In the genomic region with DNA sequence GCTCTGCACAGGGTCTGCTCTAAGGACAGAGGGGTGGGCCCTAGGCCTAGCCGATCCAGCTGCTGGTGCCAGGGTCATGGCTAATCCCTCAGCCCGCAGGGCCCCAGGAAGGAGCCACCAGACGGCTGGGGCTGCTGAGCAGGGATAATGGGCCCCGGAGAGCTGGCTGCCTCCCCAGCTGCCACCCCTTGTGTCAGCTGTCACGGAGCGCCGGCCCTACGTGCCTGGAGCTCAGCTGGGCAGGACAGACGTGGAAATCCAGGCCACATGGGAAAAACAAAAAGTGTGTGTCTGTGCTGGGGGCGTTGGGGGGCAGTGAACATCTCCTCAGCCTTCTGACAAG, we compare ENCODE assay signal across 16 cellular contexts. TPM values are rescaled to one million over a fixed set of nuclear protein-coding genes. Genes with fewer than 3 reads are reported as not detected.
DNase-seq lines count a peak whose midpoint lies in the region; TF ChIP-seq lines count a peak whose summit lies in the region.
"Had no signal": no experiment of that assay in that cellular context is flagged by ENCODE, and none has a peak within 500 bp of the region (broad histone marks: within the 10 kb centered on the region; RNA-seq: fewer than 3 reads in every experiment).

No MANE protein-coding gene starts in this region.

- no peak overlapping the region for H3K27ac Mint-ChIP-seq in activated CD4-positive, alpha-beta T cell treated with anti-CD3 and anti-CD28 coated beads, Interleukin-2, amount 10 ng/mL, durations not matched to agents 24 days and 14 days
- H3K27ac Mint-ChIP-seq: activated CD4-positive, alpha-beta memory T cell treated with anti-CD3 and anti-CD28 coated beads for 36 hours; activated naive CD4-positive, alpha-beta T cell treated with anti-CD3 and anti-CD28 coated beads, Interleukin-2, amount 50 U/mL, for 24 hours had no signal

- no peaks in the 10 kb centered on the region for H3K79me2 ChIP-seq in hepatocyte

- no peak overlapping the region for H3K4me2 ChIP-seq in hepatocyte

- H3K36me3 Mint-ChIP-seq in activated CD4-positive, alpha-beta T cell treated with anti-CD3 and anti-CD28 coated beads, Interleukin-2, amount 10 ng/mL, durations not matched to agents 24 days and 14 days (ENCODE audit: low read depth): peaks cover 6% of the 10 kb centered on the region
- H3K36me3 Mint-ChIP-seq: activated CD4-positive, alpha-beta memory T cell treated with anti-CD3 and anti-CD28 coated beads for 36 hours had no signal

- H3K4me1 ChIP-seq in hepatocyte (ENCODE audit: insufficient read depth): peaks cover 21% of the 10 kb centered on the region

- H3K4me1 Mint-ChIP-seq in activated CD4-positive, alpha-beta T cell treated with anti-CD3 and anti-CD28 coated beads, Interleukin-2, amount 10 ng/mL, durations not matched to agents 24 days and 14 days: no peaks in the 10 kb centered on the region
- H3K4me1 Mint-ChIP-seq: activated naive CD4-positive, alpha-beta T cell treated with anti-CD3 and anti-CD28 coated beads, Interleukin-2, amount 50 U/mL, for 24 hours had no signal

- intact Hi-C loops in activated CD4-positive, alpha-beta T cell treated with anti-CD3 and anti-CD28 coated beads, Interleukin-2, amount 10 ng/mL, durations not matched to agents 24 days and 14 days (cut with micrococcal nuclease): no loop called here

- H3K4me3 ChIP-seq in WERI-Rb-1 (ENCODE audit: low read depth, low read length) (no peak overlapping the region), hepatocyte (no peak overlapping the region)
- H3K4me3 ChIP-seq: skin epidermis, transverse colon had no signal

- H3K4me3 Mint-ChIP-seq in activated CD4-positive, alpha-beta T cell treated with anti-CD3 and anti-CD28 coated beads, Interleukin-2, amount 10 ng/mL, durations not matched to agents 24 days and 14 days: no peak overlapping the region
- H3K4me3 Mint-ChIP-seq: activated CD4-positive, alpha-beta memory T cell treated with anti-CD3 and anti-CD28 coated beads for 36 hours; activated naive CD4-positive, alpha-beta T cell treated with anti-CD3 and anti-CD28 coated beads, Interleukin-2, amount 50 U/mL, for 24 hours had no signal

- H3K9me3 Mint-ChIP-seq in activated CD4-positive, alpha-beta T cell treated with anti-CD3 and anti-CD28 coated beads, Interleukin-2, amount 10 ng/mL, durations not matched to agents 24 days and 14 days: no peaks in the 10 kb centered on the region
- H3K9me3 Mint-ChIP-seq: activated CD4-positive, alpha-beta memory T cell treated with anti-CD3 and anti-CD28 coated beads for 36 hours; activated naive CD4-positive, alpha-beta T cell treated with anti-CD3 and anti-CD28 coated beads, Interleukin-2, amount 50 U/mL, for 24 hours had no signal

- no peak for TF ChIP-seq POLR2A in erythroblast (IDR thresholded peaks at IDR 0.05; ENCODE audit: low read length)

- TF ChIP-seq CTCF in WERI-Rb-1 (IDR thresholded peaks at IDR 0.05; ENCODE audit: low read depth, low read length) (no peak), hepatocyte (IDR thresholded peaks at IDR 0.05; ENCODE audit: poor library complexity) (no peak), GM13977 (IDR thresholded peaks at IDR 0.05; ENCODE audit: extremely low read depth, insufficient read depth, missing control alignments) (no peak)

- WGBS in hepatocyte (ENCODE audit: low lambda C conversion rate, missing lambda C conversion rate): 59% methylated on average over 7 of the region's 10 CpGs

- no peaks in the 10 kb centered on the region for H3K27me3 Mint-ChIP-seq in activated CD4-positive, alpha-beta T cell treated with anti-CD3 and anti-CD28 coated beads, Interleukin-2, amount 10 ng/mL, durations not matched to agents 24 days and 14 days
- H3K27me3 Mint-ChIP-seq: activated CD4-positive, alpha-beta memory T cell treated with anti-CD3 and anti-CD28 coated beads for 36 hours; activated naive CD4-positive, alpha-beta T cell treated with anti-CD3 and anti-CD28 coated beads, Interleukin-2, amount 50 U/mL, for 24 hours had no signal

- no peak overlapping the region for H2AFZ ChIP-seq in hepatocyte

- H3K36me3 ChIP-seq in WERI-Rb-1 (peaks cover 29% of the 10 kb centered on the region), hepatocyte (replicated peaks; ENCODE audit: insufficient read depth, low read depth) (no peaks in the 10 kb centered on the region)
- H3K36me3 ChIP-seq: transverse colon had no signal

- in situ Hi-C loops in GM13977 (cut with MboI; ENCODE audit: low pct_unique_long_range_greater_than_20kb, low sequenced_read_pairs, unreplicated experiment): loop anchor here (10.0 kb wide), 1 partner anchor 176 kb away; no protein-coding TSS in a partner anchor

- H3K9me3 ChIP-seq in WERI-Rb-1 (ENCODE audit: severe bottlenecking): no peaks in the 10 kb centered on the region
- no peaks in the 10 kb centered on the region for H3K9me3 ChIP-seq in hepatocyte (ENCODE audit: low read depth)
- H3K9me3 ChIP-seq: transverse colon had no signal

- H3K27me3 ChIP-seq in WERI-Rb-1 (ENCODE audit: insufficient read depth, low read depth, severe bottlenecking) (no peaks in the 10 kb centered on the region), hepatocyte (no peaks in the 10 kb centered on the region)
- H3K27me3 ChIP-seq: transverse colon had no signal

- DNase-seq in NCI-H2227 (lab: John Stamatoyannopoulos, UW; ENCODE audit: unreplicated experiment) (peak; percentile 24), NCI-H2227 treated with DMSO at 0.1 percent for 48 hours (lab: John Stamatoyannopoulos, UW) (no peak), WERI-Rb-1 (peak; percentile 95), hepatocyte (ENCODE audit: low spot score) (no peak), superior temporal gyrus (ENCODE audit: extremely low spot score) (peak; percentile 75), GM13977 (ENCODE audit: low spot score) (no peak), erythroblast (lab: John Stamatoyannopoulos, UW) (no peak)
- no peak for DNase-seq in activated CD4-positive, alpha-beta T cell treated with anti-CD3 and anti-CD28 coated beads, Interleukin-2, amount 10 ng/mL, durations not matched to agents 24 days and 14 days
- DNase-seq: activated CD4-positive, alpha-beta memory T cell treated with anti-CD3 and anti-CD28 coated beads for 36 hours; IMR-90; NCI-H1436; PC-3; transverse colon had no signal

- H4K20me1 ChIP-seq in hepatocyte (ENCODE audit: insufficient read depth, poor library complexity, severe bottlenecking): no peaks in the 10 kb centered on the region

- no peaks in the 10 kb centered on the region for H3K9me2 ChIP-seq in hepatocyte (replicated peaks; ENCODE audit: insufficient read depth)

- peak overlapping the region; percentile 83 for H3K27ac ChIP-seq in WERI-Rb-1
- H3K27ac ChIP-seq in hepatocyte: peak overlapping the region; percentile 27
- H3K27ac ChIP-seq: skin epidermis, transverse colon had no signal

RNA-seq across cellular contexts. Expression of a gene that starts 36.2 kb away (rescaled TPM):
- total RNA-seq in hepatocyte: 48.2 and 61.3 TPM in 2 replicates
- 40.5 and 86.5 TPM in 2 replicates for polyA plus RNA-seq in hepatocyte
- not detected in 2 replicates for total RNA-seq in activated CD4-positive, alpha-beta T cell treated with anti-CD3 and anti-CD28 coated beads, Interleukin-2, amount 10 ng/mL, durations not matched to agents 24 days and 14 days
- total RNA-seq: activated CD4-positive, alpha-beta memory T cell treated with anti-CD3 and anti-CD28 coated beads for 36 hours; chondrocyte; IMR-90; PC-3 had no signal
- polyA plus RNA-seq: IMR-90 had no signal

Comparison
In these comparisons a context has a peak if more than half of its experiments do, and no peak if none do; other contexts are left out.
1. DNase-seq: peak in NCI-H2227 (single experiment), WERI-Rb-1 (single experiment) and superior temporal gyrus (single experiment); none in NCI-H2227 treated with DMSO at 0.1 percent for 48 hours (single experiment), hepatocyte (single experiment), activated CD4-positive, alpha-beta T cell treated with anti-CD3 and anti-CD28 coated beads, Interleukin-2, amount 10 ng/mL, durations not matched to agents 24 days and 14 days (single experiment), GM13977 (single experiment) and erythroblast (0 of 2).
2. RNA of a gene that starts 36.2 kb away (total RNA-seq): 48.2 to 61.3 TPM in hepatocyte; not detected in activated CD4-positive, alpha-beta T cell treated with anti-CD3 and anti-CD28 coated beads, Interleukin-2, amount 10 ng/mL, durations not matched to agents 24 days and 14 days; every median in the first group is over 10 times any median in the second.